ENCODE assay signal across 1 cellular context in the genomic region with DNA sequence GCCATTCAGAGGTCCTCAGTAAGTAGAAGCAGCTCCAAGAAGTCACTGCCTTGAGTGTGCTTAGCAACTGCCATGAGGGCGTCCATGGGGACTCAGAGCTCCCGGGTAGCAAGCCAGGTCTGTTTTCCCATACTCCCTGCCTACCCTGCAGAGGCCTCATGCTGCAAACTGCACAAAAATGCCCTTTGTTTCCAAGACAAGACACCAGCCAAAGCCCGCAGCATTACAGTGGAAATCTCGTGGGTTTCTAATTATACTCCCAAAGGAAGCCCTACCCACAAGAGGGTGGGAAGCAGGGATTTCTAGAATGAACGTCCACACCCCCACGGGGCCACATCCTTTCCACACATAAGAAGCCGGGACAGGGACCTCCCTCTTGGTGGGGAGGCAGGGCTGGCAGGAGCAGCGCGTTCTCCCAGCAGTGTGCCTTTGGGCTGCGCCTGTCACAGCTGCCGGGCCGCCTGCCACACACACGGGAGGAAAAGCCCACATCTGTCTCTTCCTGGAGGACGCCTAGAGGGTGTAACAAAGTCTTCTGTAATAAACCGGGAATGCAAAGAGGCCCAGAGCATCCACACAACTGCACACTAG.
TF ChIP-seq lines count a peak whose summit lies in the region.

No MANE protein-coding gene starts in this region.

TF ChIP-seq in H1, 55 proteins besides CTCF, POLR2A, EP300 and RAD21:
- TF ChIP-seq BRCA1 (IDR thresholded peaks at IDR 0.05; ENCODE audit: low read depth, low read length) (no peak), RXRA (IDR thresholded peaks at IDR 0.05; ENCODE audit: insufficient read depth, low read depth, low read length) (no peak), HDAC6 (IDR thresholded peaks at IDR 0.05; ENCODE audit: low read depth, low read length) (no peak), BCL11A (IDR thresholded peaks at IDR 0.05; ENCODE audit: low read depth in 2 of 2, low read length in 2 of 2) (no peak), JUN (IDR thresholded peaks at IDR 0.05; ENCODE audit: low read depth, low read length) (no peak), EZH2 (IDR thresholded peaks at IDR 0.05; ENCODE audit: low read depth, low read length, severe bottlenecking) (no peak), RNF2 (IDR thresholded peaks at IDR 0.05; ENCODE audit: borderline replicate concordance, low read depth, low read length, missing control alignments, poor library complexity, severe bottlenecking) (no peak), HDAC2 (IDR thresholded peaks at IDR 0.05; ENCODE audit: borderline replicate concordance in 1 of 2, low read depth in 2 of 2, low read length in 2 of 2) (no peak), NANOG (IDR thresholded peaks at IDR 0.05; ENCODE audit: insufficient read depth, low read depth, low read length, poor library complexity, severe bottlenecking) (no peak), POU5F1 (IDR thresholded peaks at IDR 0.05; ENCODE audit: low read depth, low read length) (no peak), FOSL1 (IDR thresholded peaks at IDR 0.05; ENCODE audit: insufficient read depth, low read depth, low read length) (no peak), GTF2F1 (IDR thresholded peaks at IDR 0.05; ENCODE audit: borderline replicate concordance, low read depth, low read length) (no peak), MAX (IDR thresholded peaks at IDR 0.05) (no peak), SP4 (IDR thresholded peaks at IDR 0.05; ENCODE audit: low read length) (no peak)
- TF ChIP-seq, protein P1, sequence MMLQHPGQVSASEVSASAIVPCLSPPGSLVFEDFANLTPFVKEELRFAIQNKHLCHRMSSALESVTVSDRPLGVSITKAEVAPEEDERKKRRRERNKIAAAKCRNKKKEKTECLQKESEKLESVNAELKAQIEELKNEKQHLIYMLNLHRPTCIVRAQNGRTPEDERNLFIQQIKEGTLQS (IDR thresholded peaks at IDR 0.05; ENCODE audit: insufficient read depth, low read depth, low read length), result no peak
TF ChIP-seq in H1: peak in this region for 0.
